Comparison of ENCODE assay signal across 7 cellular contexts in the genomic region with DNA sequence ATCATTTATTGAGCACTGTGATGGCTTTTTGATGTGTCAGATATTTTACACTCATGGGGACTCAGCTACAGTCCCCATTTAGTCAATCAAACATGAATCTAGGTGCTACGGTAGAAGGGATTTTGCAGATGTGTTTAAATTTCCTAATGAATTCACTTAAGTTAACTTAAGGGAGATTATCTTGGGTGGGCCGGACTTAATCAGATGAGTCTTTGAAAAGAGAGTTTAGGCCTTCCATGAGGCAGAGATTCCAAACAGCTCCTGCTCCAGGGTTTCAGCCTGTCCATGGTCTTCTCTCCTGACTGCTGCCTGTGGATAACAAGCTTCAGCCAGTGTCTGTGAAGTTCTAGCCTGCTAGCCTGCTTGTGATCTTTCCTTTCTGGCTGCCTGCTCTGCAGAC.
"Had no signal": no experiment of that assay in that cellular context is flagged by ENCODE, and none has a peak within 500 bp of the region (broad histone marks: within the 10 kb centered on the region; RNA-seq: fewer than 3 reads in every experiment).

No MANE protein-coding gene starts in this region.

- H3K4me3 Mint-ChIP-seq: IgD-negative memory B cell had no signal

- H3K9me3 Mint-ChIP-seq: IgD-negative memory B cell had no signal

- FAIRE-seq: HepG2, HTR-8/SVneo had no signal

- DNase-seq: IMR-90, KBM-7, KG1 had no signal

- H3K4me1 Mint-ChIP-seq: IgD-negative memory B cell had no signal

- H3K27ac Mint-ChIP-seq: IgD-negative memory B cell had no signal

- ATAC-seq: HepG2 had no signal

- H3K27ac ChIP-seq: HL-60 had no signal
